Comparison of ENCODE assay signal across 16 cellular contexts in the genomic region with DNA sequence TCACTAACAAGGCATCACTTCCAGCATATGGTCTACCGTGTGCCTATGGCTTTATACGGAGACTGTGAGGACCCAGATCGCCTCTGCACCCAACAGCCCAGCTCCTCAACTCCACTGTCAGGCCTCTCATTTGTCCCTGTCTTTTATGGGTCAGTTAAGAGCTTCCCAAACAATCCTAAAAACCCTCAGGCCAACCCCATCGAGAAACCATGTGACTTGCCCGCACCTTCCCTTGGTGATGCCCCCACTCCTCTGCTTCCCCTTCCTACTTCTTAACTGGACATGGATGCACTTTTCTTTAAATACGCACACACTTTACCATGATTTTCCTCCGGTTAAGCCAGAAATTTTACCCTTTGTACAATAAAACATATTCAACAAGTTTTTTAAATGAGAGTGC. TPM values are rescaled to one million over a fixed set of nuclear protein-coding genes. Genes with fewer than 3 reads are reported as not detected.
DNase-seq lines count a peak whose midpoint lies in the region; TF ChIP-seq lines count a peak whose summit lies in the region.
"Had no signal": no experiment of that assay in that cellular context is flagged by ENCODE, and none has a peak within 500 bp of the region (broad histone marks: within the 10 kb centered on the region; RNA-seq: fewer than 3 reads in every experiment).

No MANE protein-coding gene starts in this region.

- H3K27me3 ChIP-seq in HUES64 (ENCODE audit: insufficient read depth, low read length): no peaks in the 10 kb centered on the region
- H3K27me3 ChIP-seq in mammary epithelial cell (ENCODE audit: insufficient read depth, low read length): no peaks in the 10 kb centered on the region
- H3K27me3 ChIP-seq: MG63, neural progenitor cell, tibial artery had no signal

- no peaks in the 10 kb centered on the region for H3K9me3 Mint-ChIP-seq in nephron progenitor cell
- H3K9me3 Mint-ChIP-seq in activated CD4-positive, alpha-beta T cell treated with anti-CD3 and anti-CD28 coated beads, Interleukin-2, amount 10 ng/mL, durations not matched to agents 24 days and 14 days: no peaks in the 10 kb centered on the region
- H3K9me3 Mint-ChIP-seq: activated CD8-positive, alpha-beta T cell treated with anti-CD3 and anti-CD28 coated beads for 36 hours; central memory CD8-positive, alpha-beta T cell; neural progenitor cell had no signal

- peaks cover 72% of the 10 kb centered on the region for H3K79me2 ChIP-seq in mammary epithelial cell (ENCODE audit: insufficient read depth, low read length)

- H3K9ac ChIP-seq in HUES64 (ENCODE audit: low read depth, low read length): no peak overlapping the region
- peak overlapping the region; percentile 73 for H3K9ac ChIP-seq in mammary epithelial cell (ENCODE audit: insufficient read depth, low read length)
- H3K9ac ChIP-seq: neural progenitor cell had no signal

- WGBS in HUES64: 89% methylated on average over 7 of the region's 7 CpGs
- WGBS in mammary epithelial cell (ENCODE audit: low coverage, missing lambda C conversion rate): 65% methylated on average over 7 of the region's 7 CpGs

- in situ Hi-C loops in ACHN (cut with HindIII; ENCODE audit: low pct_ligation_motif_present, low pct_unique_long_range_greater_than_20kb, low sequenced_read_pairs): no loop called here
- in situ Hi-C loops in mammary epithelial cell (cut with MboI; ENCODE audit: low sequenced_read_pairs in 2 of 2): no loop called here

- H3K4me1 Mint-ChIP-seq in nephron progenitor cell: peaks cover 17% of the 10 kb centered on the region
- no peaks in the 10 kb centered on the region for H3K4me1 Mint-ChIP-seq in activated CD4-positive, alpha-beta T cell treated with anti-CD3 and anti-CD28 coated beads, Interleukin-2, amount 10 ng/mL, durations not matched to agents 24 days and 14 days
- H3K4me1 Mint-ChIP-seq: central memory CD8-positive, alpha-beta T cell had no signal

- H3K27ac Mint-ChIP-seq in nephron progenitor cell: peak overlapping the region; percentile 82
- no peak overlapping the region for H3K27ac Mint-ChIP-seq in activated CD4-positive, alpha-beta T cell treated with anti-CD3 and anti-CD28 coated beads, Interleukin-2, amount 10 ng/mL, durations not matched to agents 24 days and 14 days
- H3K27ac Mint-ChIP-seq: activated CD8-positive, alpha-beta T cell treated with anti-CD3 and anti-CD28 coated beads for 36 hours; neural progenitor cell had no signal

- dilution Hi-C loops in mammary epithelial cell (cut with HindIII; ENCODE audit: low sequenced_read_pairs): no loop called here

- H4K20me1 ChIP-seq in mammary epithelial cell (ENCODE audit: insufficient read depth, low read length): no peaks in the 10 kb centered on the region

- H3K27ac ChIP-seq in HUES64 (ENCODE audit: low read depth, low read length) (peak overlapping the region; percentile 65; the same call in 1 of the 2 replicates), mammary epithelial cell (ENCODE audit: insufficient read depth, low read depth, low read length) (peak overlapping the region; percentile 88)
- H3K27ac ChIP-seq: neural progenitor cell, tibial artery had no signal

- no peak overlapping the region for H2AFZ ChIP-seq in mammary epithelial cell (ENCODE audit: low read depth, low read length)
- H2AFZ ChIP-seq: neural progenitor cell had no signal

- TF ChIP-seq CTCF in mammary epithelial cell (conservative IDR thresholded peaks at IDR 0.05 in 1 of 2, IDR thresholded peaks at IDR 0.05 in 1 of 2; ENCODE audit: extremely low read depth in 1 of 2, insufficient read depth in 1 of 2, low read depth in 1 of 2, low read length in 2 of 2): no peak
- no peak for TF ChIP-seq CTCF in nephron progenitor cell (IDR thresholded peaks at IDR 0.05)
- TF ChIP-seq CTCF in foreskin fibroblast (IDR thresholded peaks at IDR 0.05; ENCODE audit: low read depth, low read length): no peak

- peaks cover 12% of the 10 kb centered on the region; the same call in 1 of the 2 replicates for H3K4me1 ChIP-seq in HUES64 (ENCODE audit: insufficient read depth, low read length)
- H3K4me1 ChIP-seq in mammary epithelial cell (ENCODE audit: insufficient read depth, low read length): peaks cover 31% of the 10 kb centered on the region
- H3K4me1 ChIP-seq: neural progenitor cell, tibial artery had no signal

- H3K36me3 ChIP-seq in HUES64 (ENCODE audit: insufficient read depth, low read length) (peaks cover 10% of the 10 kb centered on the region; the same call in 1 of the 2 replicates), mammary epithelial cell (ENCODE audit: insufficient read depth, low read length) (peaks cover 6% of the 10 kb centered on the region)
- H3K36me3 ChIP-seq: MG63, neural progenitor cell, tibial artery had no signal

- intact Hi-C loops in mammary epithelial cell (cut with micrococcal nuclease): loop anchor here (1.0 kb wide), 3 partner anchors 19 to 67 kb away; no protein-coding TSS in a partner anchor
- intact Hi-C loops in activated CD4-positive, alpha-beta T cell treated with anti-CD3 and anti-CD28 coated beads, Interleukin-2, amount 10 ng/mL, durations not matched to agents 24 days and 14 days (cut with micrococcal nuclease): no loop called here

- peak overlapping the region; percentile 80 for H3K4me2 ChIP-seq in mammary epithelial cell (ENCODE audit: insufficient read depth, low read depth, low read length)
- H3K4me2 ChIP-seq: neural progenitor cell had no signal

- no peaks in the 10 kb centered on the region for H3K27me3 Mint-ChIP-seq in nephron progenitor cell (ENCODE audit: low read depth, poor library complexity)
- no peaks in the 10 kb centered on the region for H3K27me3 Mint-ChIP-seq in activated CD4-positive, alpha-beta T cell treated with anti-CD3 and anti-CD28 coated beads, Interleukin-2, amount 10 ng/mL, durations not matched to agents 24 days and 14 days

- peaks cover 48% of the 10 kb centered on the region for H3K36me3 Mint-ChIP-seq in nephron progenitor cell (ENCODE audit: low read depth)
- H3K36me3 Mint-ChIP-seq in activated CD4-positive, alpha-beta T cell treated with anti-CD3 and anti-CD28 coated beads, Interleukin-2, amount 10 ng/mL, durations not matched to agents 24 days and 14 days (ENCODE audit: low read depth): no peaks in the 10 kb centered on the region
- H3K36me3 Mint-ChIP-seq: neural progenitor cell had no signal

- H3K4me3 ChIP-seq in HUES64 (ENCODE audit: low read length): no peak overlapping the region
- peak overlapping the region in 2 of 3 experiments; percentile 4 to 22 for H3K4me3 ChIP-seq in mammary epithelial cell (replicated peaks in 1 of 3; ENCODE audit: insufficient read depth in 1 of 3, low read depth in 2 of 3, low read length in 3 of 3)
- no peak overlapping the region for H3K4me3 ChIP-seq in foreskin fibroblast (ENCODE audit: low read depth in 1 of 2, low read length in 2 of 2)
- H3K4me3 ChIP-seq: MG63, neural progenitor cell, tibial artery had no signal

- H3K9me3 ChIP-seq in HUES64 (ENCODE audit: insufficient read depth, low read depth, low read length) (no peaks in the 10 kb centered on the region), mammary epithelial cell (replicated peaks; ENCODE audit: insufficient read depth, low read length) (no peaks in the 10 kb centered on the region)
- H3K9me3 ChIP-seq: MG63 had no signal

- TSS peak; percentile 13 for BruUV-seq in mammary epithelial cell (replicated peaks; lab: Mats Ljungman, UMichigan)

- no peak overlapping the region for H3K4me3 Mint-ChIP-seq in nephron progenitor cell
- H3K4me3 Mint-ChIP-seq in activated CD4-positive, alpha-beta T cell treated with anti-CD3 and anti-CD28 coated beads, Interleukin-2, amount 10 ng/mL, durations not matched to agents 24 days and 14 days: no peak overlapping the region
- H3K4me3 Mint-ChIP-seq: activated CD8-positive, alpha-beta T cell treated with anti-CD3 and anti-CD28 coated beads for 36 hours; central memory CD8-positive, alpha-beta T cell; neural progenitor cell had no signal

- DNase-seq in ACHN (peak; percentile 33), mammary epithelial cell (no peak), nephron progenitor cell (no peak), foreskin fibroblast (no peak), NCI-H2171 (lab: John Stamatoyannopoulos, UW) (no peak)
- no peak for DNase-seq in activated CD8-positive, alpha-beta memory T cell treated with anti-CD3 and anti-CD28 coated beads, Interleukin-2, amount 50 U/mL, for 4 hours
- no peak for DNase-seq in activated CD4-positive, alpha-beta T cell treated with anti-CD3 and anti-CD28 coated beads, Interleukin-2, amount 10 ng/mL, durations not matched to agents 24 days and 14 days
- DNase-seq: activated CD8-positive, alpha-beta T cell treated with anti-CD3 and anti-CD28 coated beads for 36 hours; activated naive CD4-positive, alpha-beta T cell; OCI-M1; T-helper 9 cell; tibial artery had no signal

- CTCF ChIA-PET in mammary epithelial cell (lab: Charles Lee; ENCODE audit: low non-redundant PET): no interaction called here

RNA-seq across cellular contexts. Expression of a gene that starts 46.8 kb away (rescaled TPM):
- polyA plus RNA-seq in HUES64 (2013, experiment 1 of 2): 17.7 TPM
- polyA plus RNA-seq in HUES64 (2013, experiment 2 of 2): 19.3 TPM
- total RNA-seq in mammary epithelial cell: 10 to 100 TPM; 39.0 to 65.0 TPM
- polyA plus RNA-seq in mammary epithelial cell: 36.4 TPM
- 40.8 TPM for polyA minus RNA-seq in mammary epithelial cell
- 1.3 and 1.4 TPM in 2 replicates for total RNA-seq in activated CD4-positive, alpha-beta T cell treated with anti-CD3 and anti-CD28 coated beads, Interleukin-2, amount 10 ng/mL, durations not matched to agents 24 days and 14 days

Comparison
In these comparisons a context has a peak if more than half of its experiments do, and no peak if none do; other contexts are left out.
1. H3K4me3 ChIP-seq: peak in mammary epithelial cell (2 of 3); none in HUES64 (single experiment) and foreskin fibroblast (0 of 2).
2. RNA of a gene that starts 46.8 kb away (total RNA-seq): 39.0 to 65.0 TPM in mammary epithelial cell; 1.3 to 1.4 TPM in activated CD4-positive, alpha-beta T cell treated with anti-CD3 and anti-CD28 coated beads, Interleukin-2, amount 10 ng/mL, durations not matched to agents 24 days and 14 days; every median in the first group is over 10 times any median in the second.